Comparison of ENCODE assay signal across 8 cellular contexts in the genomic region with DNA sequence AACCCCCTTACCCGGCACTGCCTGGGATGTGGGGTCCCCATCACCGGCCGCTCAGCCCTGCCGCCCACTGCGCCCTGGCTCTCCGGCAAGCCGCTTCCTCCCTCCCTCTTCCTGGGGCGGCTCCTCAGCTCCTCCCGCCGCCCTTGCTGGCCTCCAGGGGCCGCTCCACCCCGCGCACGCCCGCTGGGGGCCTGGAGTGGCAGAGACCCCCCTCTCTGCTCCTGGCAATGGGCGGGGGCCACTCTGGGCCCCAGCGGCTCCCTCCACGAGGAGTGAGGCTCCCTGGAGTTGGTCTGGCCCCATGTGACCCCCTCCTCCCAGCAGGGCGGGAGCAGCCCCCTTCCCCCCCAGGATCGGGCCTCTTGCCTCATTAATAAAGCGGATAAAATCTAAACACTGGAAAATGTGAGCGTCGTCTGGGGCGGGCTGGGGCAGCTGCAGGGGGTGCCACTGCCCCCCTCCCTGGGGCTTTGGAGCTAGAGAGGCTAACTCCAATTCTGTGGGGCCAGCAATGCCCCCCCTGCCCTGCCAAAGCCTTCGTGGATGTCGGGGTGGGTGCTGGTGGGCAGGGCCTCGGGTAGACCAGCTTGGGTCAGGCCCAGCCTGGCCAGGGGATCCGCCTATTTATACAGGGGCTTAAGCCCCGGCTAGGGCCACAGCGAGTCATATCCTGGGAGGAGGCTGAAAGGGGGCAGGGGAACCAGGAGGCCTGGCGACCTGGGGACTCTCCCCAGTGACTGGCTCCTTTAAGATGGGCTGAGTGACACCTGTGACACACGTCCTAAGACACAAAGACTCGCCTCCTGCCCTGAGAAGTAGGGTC. TPM values are rescaled to one million over a fixed set of nuclear protein-coding genes. Genes with fewer than 3 reads are reported as not detected.
DNase-seq lines count a peak whose midpoint lies in the region; ATAC-seq, FAIRE-seq and TF ChIP-seq lines count a peak whose summit lies in the region.

A gene with protein sequence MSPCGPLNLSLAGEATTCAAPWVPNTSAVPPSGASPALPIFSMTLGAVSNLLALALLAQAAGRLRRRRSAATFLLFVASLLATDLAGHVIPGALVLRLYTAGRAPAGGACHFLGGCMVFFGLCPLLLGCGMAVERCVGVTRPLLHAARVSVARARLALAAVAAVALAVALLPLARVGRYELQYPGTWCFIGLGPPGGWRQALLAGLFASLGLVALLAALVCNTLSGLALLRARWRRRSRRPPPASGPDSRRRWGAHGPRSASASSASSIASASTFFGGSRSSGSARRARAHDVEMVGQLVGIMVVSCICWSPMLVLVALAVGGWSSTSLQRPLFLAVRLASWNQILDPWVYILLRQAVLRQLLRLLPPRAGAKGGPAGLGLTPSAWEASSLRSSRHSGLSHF (minus strand): TSS at position 104 of the 823 bp plus-strand sequence. CDS start 1,034 bp downstream, outside the sequence.

- TF ChIP-seq POLR2A in endothelial cell of umbilical vein (IDR thresholded peaks at IDR 0.05; ENCODE audit: low read depth, low read length): no peak

- H3K9me1 ChIP-seq in endothelial cell of umbilical vein (replicated peaks; ENCODE audit: control insufficient read depth, extremely low read depth, insufficient read depth, low read length): no peaks in the 10 kb centered on the region

- CTCF ChIA-PET in mammary epithelial cell (lab: Charles Lee; ENCODE audit: low non-redundant PET) (no interaction called here), MCF 10A (lab: Yijun Ruan, JAX) (interaction anchor here (0.6 kb wide), 1 partner anchor 343 kb away, joined by 3 read pairs; no protein-coding TSS in a partner anchor), endothelial cell of umbilical vein (lab: Charles Lee) (interaction anchor here (0.6 to 1.0 kb wide), 7 partner anchors 9 to 210 kb away, joined by 3 to 9 read pairs (median 4); a partner anchor contains a TSS)

- FAIRE-seq in endothelial cell of umbilical vein (lab: Jason Lieb, UNC): peak; percentile 80

- H3K4me1 ChIP-seq in mammary epithelial cell (ENCODE audit: insufficient read depth, low read length): peaks cover 29% of the 10 kb centered on the region
- peaks cover 24% of the 10 kb centered on the region for H3K4me1 ChIP-seq in endothelial cell of umbilical vein (ENCODE audit: control insufficient read depth, extremely low read depth, insufficient read depth, low read length)

- H3K4me1 Mint-ChIP-seq in MCF 10A (ENCODE audit: insufficient read depth, unreplicated experiment): peaks cover 14% of the 10 kb centered on the region
- H3K4me1 Mint-ChIP-seq in progenitor cell of endocrine pancreas (ENCODE audit: low read depth): peaks cover 3% of the 10 kb centered on the region

- H3K9me3 Mint-ChIP-seq in MCF 10A (ENCODE audit: unreplicated experiment) (no peaks in the 10 kb centered on the region), progenitor cell of endocrine pancreas (ENCODE audit: low read depth) (no peaks in the 10 kb centered on the region)

- no peak for ATAC-seq in HG03025 (IDR thresholded peaks at IDR 0.05; ENCODE audit: low FRiP score, unreplicated experiment)

- intact Hi-C loops in mammary epithelial cell (cut with micrococcal nuclease): loop anchor here (10.0 kb wide), 1 partner anchor 111 kb away; no protein-coding TSS in a partner anchor
- intact Hi-C loops in MCF 10A (cut with micrococcal nuclease): loop anchor here (5.0 kb wide), 1 partner anchor 338 kb away; a partner anchor contains a TSS
- intact Hi-C loops in endothelial cell of umbilical vein (cut with micrococcal nuclease): loop anchor here (5.0 kb wide), 1 partner anchor 338 kb away; a partner anchor contains a TSS

- in situ Hi-C loops in mammary epithelial cell (cut with MboI; ENCODE audit: low sequenced_read_pairs in 2 of 2): no loop called here

- H3K4me3 Mint-ChIP-seq in MCF 10A (ENCODE audit: unreplicated experiment) (no peak within 1 kb of the TSS), progenitor cell of endocrine pancreas (ENCODE audit: low read depth) (no peak within 1 kb of the TSS)

- H3K27ac ChIP-seq in mammary epithelial cell (ENCODE audit: insufficient read depth, low read depth, low read length): no peak within 1 kb of the TSS
- H3K27ac ChIP-seq in endothelial cell of umbilical vein (ENCODE audit: insufficient read depth, low read depth, low read length): no peak within 1 kb of the TSS

- dilution Hi-C loops in mammary epithelial cell (cut with HindIII; ENCODE audit: low sequenced_read_pairs) (no loop called here), endothelial cell of umbilical vein (cut with MboI; ENCODE audit: extremely low pct_ligation_motif_present, low sequenced_read_pairs) (no loop called here)

- H3K4me2 ChIP-seq in mammary epithelial cell (ENCODE audit: insufficient read depth, low read depth, low read length) (no peak within 1 kb of the TSS), endothelial cell of umbilical vein (ENCODE audit: insufficient read depth, low read length) (no peak within 1 kb of the TSS)

- no peak within 1 kb of the TSS for H3K27ac Mint-ChIP-seq in MCF 10A (ENCODE audit: low read depth, unreplicated experiment)
- H3K27ac Mint-ChIP-seq in progenitor cell of endocrine pancreas: no peak within 1 kb of the TSS

- H3K9me3 ChIP-seq in mammary epithelial cell (replicated peaks; ENCODE audit: insufficient read depth, low read length) (no peaks in the 10 kb centered on the region), endothelial cell of umbilical vein (replicated peaks; ENCODE audit: control insufficient read depth, insufficient read depth, low read length) (no peaks in the 10 kb centered on the region)

- H3K27me3 ChIP-seq in mammary epithelial cell (ENCODE audit: insufficient read depth, low read length) (no peaks in the 10 kb centered on the region), endothelial cell of umbilical vein (ENCODE audit: control insufficient read depth in 2 of 2, insufficient read depth in 2 of 2, low read length in 2 of 2) (no peaks in the 10 kb centered on the region)

- WGBS in mammary epithelial cell (ENCODE audit: low coverage, missing lambda C conversion rate): 50% methylated on average over 19 of the region's 33 CpGs

- H3K36me3 ChIP-seq in mammary epithelial cell (ENCODE audit: insufficient read depth, low read length): peaks cover 12% of the 10 kb centered on the region
- peaks cover 3 to 15% of the 10 kb centered on the region in 2 experiments for H3K36me3 ChIP-seq in endothelial cell of umbilical vein (ENCODE audit: control insufficient read depth in 2 of 2, extremely low read depth in 1 of 2, insufficient read depth in 2 of 2, low read length in 2 of 2)

- peak; percentile 31 for DNase-seq in mammary epithelial cell
- no peak for DNase-seq in MCF 10A (ENCODE audit: unreplicated experiment)
- peak; percentile 41 for DNase-seq in RPMI8226
- no peak for DNase-seq in endothelial cell of umbilical vein (ENCODE audit: low read depth, low spot score)
- no peak for DNase-seq in progenitor cell of endocrine pancreas (ENCODE audit: low spot score, unreplicated experiment)
- no peak for DNase-seq in pons (ENCODE audit: low spot score)
- no peak for DNase-seq in medulla oblongata (ENCODE audit: extremely low spot score)

- H3K4me3 ChIP-seq in mammary epithelial cell (replicated peaks in 1 of 3; ENCODE audit: insufficient read depth in 1 of 3, low read depth in 2 of 3, low read length in 3 of 3) (no peak within 1 kb of the TSS), endothelial cell of umbilical vein (replicated peaks in 1 of 3; ENCODE audit: insufficient read depth in 1 of 3, low read depth in 1 of 3, low read length in 3 of 3) (no peak within 1 kb of the TSS)

- BruUV-seq in mammary epithelial cell (replicated peaks; lab: Mats Ljungman, UMichigan) (no TSS peak), MCF 10A (replicated peaks; lab: Mats Ljungman, UMichigan) (no TSS peak), endothelial cell of umbilical vein (replicated peaks; lab: Mats Ljungman, UMichigan) (no TSS peak)

- H3K9ac ChIP-seq in mammary epithelial cell (ENCODE audit: insufficient read depth, low read length) (no peak within 1 kb of the TSS), endothelial cell of umbilical vein (replicated peaks; ENCODE audit: extremely low read depth, insufficient read depth, low read length) (no peak within 1 kb of the TSS)

- no peak within 1 kb of the TSS for H2AFZ ChIP-seq in mammary epithelial cell (ENCODE audit: low read depth, low read length)
- no peak within 1 kb of the TSS for H2AFZ ChIP-seq in endothelial cell of umbilical vein (ENCODE audit: low read depth, low read length)

- H3K36me3 Mint-ChIP-seq in MCF 10A (ENCODE audit: insufficient read depth, unreplicated experiment): peaks cover 41% of the 10 kb centered on the region
- H3K36me3 Mint-ChIP-seq in progenitor cell of endocrine pancreas (ENCODE audit: insufficient read depth): peaks cover 5% of the 10 kb centered on the region

- POLR2A ChIA-PET in MCF 10A (lab: Yijun Ruan, JAX): no interaction called here
- POLR2A ChIA-PET in endothelial cell of umbilical vein (lab: Charles Lee): no interaction called here

- H3K27me3 Mint-ChIP-seq in MCF 10A (ENCODE audit: insufficient read depth, unreplicated experiment) (no peaks in the 10 kb centered on the region), progenitor cell of endocrine pancreas (no peaks in the 10 kb centered on the region)

- H4K20me1 ChIP-seq in mammary epithelial cell (ENCODE audit: insufficient read depth, low read length) (no peaks in the 10 kb centered on the region), endothelial cell of umbilical vein (replicated peaks; ENCODE audit: control insufficient read depth, extremely low read depth, insufficient read depth, low read length) (no peaks in the 10 kb centered on the region)

- H3K79me2 ChIP-seq in mammary epithelial cell (ENCODE audit: insufficient read depth, low read length) (no peaks in the 10 kb centered on the region), endothelial cell of umbilical vein (ENCODE audit: control insufficient read depth, insufficient read depth, low read length) (no peaks in the 10 kb centered on the region)

- TF ChIP-seq CTCF in mammary epithelial cell (conservative IDR thresholded peaks at IDR 0.05 in 1 of 2, IDR thresholded peaks at IDR 0.05 in 1 of 2; ENCODE audit: extremely low read depth in 1 of 2, insufficient read depth in 1 of 2, low read depth in 1 of 2, low read length in 2 of 2) (no peak), MCF 10A (IDR thresholded peaks at IDR 0.05; ENCODE audit: unreplicated experiment) (no peak), endothelial cell of umbilical vein (IDR thresholded peaks at IDR 0.05; ENCODE audit: extremely low read depth in 1 of 2, insufficient read depth in 1 of 2, low read depth in 1 of 2, low read length in 2 of 2) (peak; percentile 33 to 55), progenitor cell of endocrine pancreas (IDR thresholded peaks at IDR 0.05; ENCODE audit: unreplicated experiment) (peak; percentile 42)

RNA-seq across cellular contexts. Expression of the gene that starts here (rescaled TPM):
- total RNA-seq in mammary epithelial cell (under 1 TPM; 0.56 to 0.83 TPM), MCF 10A (2022) (0.29 and 0.42 TPM in 2 replicates), endothelial cell of umbilical vein (0.40 and 0.53 TPM in 2 replicates), progenitor cell of endocrine pancreas (0.34 and 0.84 TPM in 2 replicates)
- polyA plus RNA-seq in mammary epithelial cell (not detected), endothelial cell of umbilical vein (0.21 and 0.48 TPM in 2 replicates)
- polyA minus RNA-seq in mammary epithelial cell (not detected), endothelial cell of umbilical vein (not detected in 2 replicates)
- polyA plus RNA-seq in endothelial cell of umbilical vein (2011; cell fraction: cytosol; rRNA removed): 0.08 and 0.17 TPM in 2 replicates
- 0.13 TPM in 1 of 2 replicates, not detected in the other for polyA plus RNA-seq in endothelial cell of umbilical vein (2011; cell fraction: nucleus; rRNA removed)
- 0.19 TPM in 1 of 2 replicates, not detected in the other for polyA plus RNA-seq in endothelial cell of umbilical vein (2012)
- not detected for polyA minus RNA-seq in endothelial cell of umbilical vein (2011; cell fraction: cytosol; rRNA and poly(A)+ RNA removed)
- polyA minus RNA-seq in endothelial cell of umbilical vein (2011; cell fraction: nucleus; rRNA and poly(A)+ RNA removed): not detected in 2 replicates

Comparison
In these comparisons a context has a peak if more than half of its experiments do, and no peak if none do; other contexts are left out.
1. Peak in DNase-seq in mammary epithelial cell; RNA of the gene not detected or under 1 TPM.
2. CTCF ChIP-seq: peak in endothelial cell of umbilical vein (2 of 2) and progenitor cell of endocrine pancreas (single experiment); none in mammary epithelial cell (0 of 2) and MCF 10A (single experiment).